ENCODE assay signal across 1 cellular context in the genomic region with DNA sequence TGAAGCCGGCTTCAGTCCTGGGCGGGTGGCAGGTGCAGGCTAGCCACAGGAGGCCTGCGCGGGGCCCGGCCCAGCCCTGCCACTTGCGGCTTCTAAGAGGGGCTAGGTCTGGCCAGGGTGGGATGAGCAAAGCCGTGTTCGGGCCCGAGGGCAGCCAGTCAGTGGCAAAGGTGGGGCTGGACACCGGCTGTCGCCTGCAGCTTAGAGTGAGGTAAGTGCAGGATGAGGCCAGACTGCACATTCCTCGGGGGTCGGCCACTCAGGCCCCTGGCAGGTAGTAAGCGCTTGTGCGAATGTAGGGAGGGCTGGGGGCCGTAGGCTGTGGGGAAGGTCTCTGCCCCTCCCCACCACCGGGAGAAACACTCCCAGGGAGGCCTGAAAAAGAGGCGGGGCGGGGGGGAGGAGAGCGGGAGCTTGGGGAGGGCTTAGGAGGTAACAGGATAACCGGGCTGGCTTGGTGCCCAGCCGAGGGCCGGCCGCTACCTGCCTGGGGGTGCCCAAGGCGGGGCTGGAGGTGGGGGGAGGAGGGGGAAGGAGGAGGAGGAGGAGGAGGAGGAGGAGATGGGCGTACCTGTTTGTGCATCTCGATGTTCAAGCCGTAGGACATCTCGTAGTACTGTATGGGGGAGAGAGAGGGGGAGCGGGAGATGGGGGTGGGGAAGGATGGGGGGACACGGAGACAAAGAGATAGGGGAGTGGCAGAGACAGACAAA.
TF ChIP-seq lines count a peak whose summit lies in the region.

No MANE protein-coding gene starts in this region.

TF ChIP-seq in H1, 55 proteins besides CTCF, POLR2A, EP300 and RAD21:
- no peak for TF ChIP-seq RNF2 (IDR thresholded peaks at IDR 0.05; ENCODE audit: borderline replicate concordance, low read depth, low read length, missing control alignments, poor library complexity, severe bottlenecking)
- no peak for TF ChIP-seq KDM1A (IDR thresholded peaks at IDR 0.05; ENCODE audit: borderline replicate concordance, low read length)
- TF ChIP-seq GABPA (IDR thresholded peaks at IDR 0.05; ENCODE audit: borderline replicate concordance, insufficient read depth, low read length) = 0 out of 2 replicates have a peak, but pooled peaks have one; percentile 7
- no peak for TF ChIP-seq CEBPB (IDR thresholded peaks at IDR 0.05; ENCODE audit: low read depth, low read length)
- no peak for TF ChIP-seq ASH2L (IDR thresholded peaks at IDR 0.05; ENCODE audit: low read length)
- TF ChIP-seq SIRT6 (IDR thresholded peaks at IDR 0.05; ENCODE audit: low read length) = no peak
